Comparison of ENCODE assay signal across 1 cellular context in the genomic region with DNA sequence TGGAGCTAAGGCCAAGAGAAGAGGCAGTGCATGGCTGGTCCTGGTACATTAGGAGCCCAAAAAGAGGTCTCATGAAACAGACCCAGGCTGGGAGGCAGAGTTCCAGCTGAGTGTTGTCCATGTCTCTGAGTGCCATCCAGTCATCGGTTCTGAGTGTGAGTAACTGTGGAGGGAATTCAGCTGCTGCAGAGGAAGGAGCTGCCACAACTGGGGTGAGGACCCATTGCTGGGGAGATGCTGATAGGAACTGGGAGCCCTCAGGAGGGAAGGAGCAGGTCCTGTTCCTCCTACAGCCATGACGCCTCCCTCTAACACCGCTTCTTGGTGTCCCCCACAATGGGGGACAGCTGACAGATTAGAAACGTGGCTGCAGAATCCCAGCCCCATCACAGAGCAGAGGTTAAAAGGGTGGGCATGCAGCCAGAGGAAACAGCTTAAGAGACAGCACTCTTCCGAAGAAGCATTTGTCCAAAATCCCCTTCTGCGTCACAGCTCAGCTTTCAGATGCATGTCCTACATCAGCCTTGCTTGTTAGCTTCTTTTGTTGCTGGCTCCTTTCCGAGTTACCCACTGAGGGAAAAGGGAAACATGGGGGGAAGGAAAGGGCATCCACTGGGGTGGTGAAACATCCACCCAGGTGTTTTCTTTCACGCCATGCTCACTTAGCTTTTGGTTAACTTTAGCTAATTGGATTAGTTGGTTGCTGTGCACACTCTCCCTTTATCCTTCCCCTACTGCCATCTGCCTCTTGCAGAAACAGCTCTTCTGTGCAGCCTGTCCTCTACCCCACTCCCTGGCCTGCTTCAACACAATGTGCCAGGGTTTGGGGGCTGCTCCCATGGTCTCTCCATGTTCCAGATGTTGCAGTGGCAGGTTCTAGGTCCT.
TF ChIP-seq lines count a peak whose summit lies in the region.

No MANE protein-coding gene starts in this region.

TF ChIP-seq in IMR-90, 13 proteins besides CTCF, POLR2A, EP300 and RAD21 (continued from another document):
- TF ChIP-seq RCOR1 (IDR thresholded peaks at IDR 0.05; ENCODE audit: insufficient replicate concordance, low read length) (no peak), USF2 (IDR thresholded peaks at IDR 0.05; ENCODE audit: low read depth, low read length) (no peak), CEBPB (IDR thresholded peaks at IDR 0.05; ENCODE audit: low read depth, low read length) (no peak)
